Comparison of ENCODE assay signal across 7 cellular contexts in genomic region chr19:5687360-5688198, GRCh38. TPM values are rescaled to one million over a fixed set of nuclear protein-coding genes. Genes with fewer than 3 reads are reported as not detected.
DNase-seq lines count a peak whose midpoint lies in the region; ATAC-seq lines count a peak whose summit lies in the region.

No MANE protein-coding gene starts in this region.

- H3K4me1 ChIP-seq in HUES6 (ENCODE audit: control insufficient read depth, insufficient read depth, low read length): 0 out of 2 replicates have a peak, but pooled peaks cover 3% of the 10 kb centered on the region

- peaks cover 4% of the 10 kb centered on the region for H3K4me1 Mint-ChIP-seq in activated T-helper 17 cell treated with anti-CD3 and anti-CD28 coated beads, Interleukin-2, amount 50 U/mL, for 72 hours
- peaks cover 52% of the 10 kb centered on the region for H3K4me1 Mint-ChIP-seq in stimulated activated naive CD8-positive, alpha-beta T cell treated with anti-CD3 and anti-CD28 coated beads, Interleukin-15, amount 100 ng/mL, for 72 hours

- H3K27me3 Mint-ChIP-seq in activated T-helper 17 cell treated with anti-CD3 and anti-CD28 coated beads, Interleukin-2, amount 50 U/mL, for 72 hours: no peaks in the 10 kb centered on the region
- no peaks in the 10 kb centered on the region for H3K27me3 Mint-ChIP-seq in stimulated activated naive CD8-positive, alpha-beta T cell treated with anti-CD3 and anti-CD28 coated beads, Interleukin-15, amount 100 ng/mL, for 72 hours

- no peak for DNase-seq in stimulated activated naive CD8-positive, alpha-beta T cell treated with anti-CD3 and anti-CD28 coated beads, Interleukin-15, amount 100 ng/mL, for 72 hours
- DNase-seq in NCI-H146 treated with DMSO at 0.1 percent for 48 hours (lab: John Stamatoyannopoulos, UW; ENCODE audit: unreplicated experiment) (no peak), SW480 (ENCODE audit: low spot score) (no peak)

- peak overlapping the region; percentile 74 for H3K4me3 Mint-ChIP-seq in activated T-helper 17 cell treated with anti-CD3 and anti-CD28 coated beads, Interleukin-2, amount 50 U/mL, for 72 hours
- H3K4me3 Mint-ChIP-seq in stimulated activated naive CD8-positive, alpha-beta T cell treated with anti-CD3 and anti-CD28 coated beads, Interleukin-15, amount 100 ng/mL, for 72 hours: peak overlapping the region; percentile 90 to 92

- H3K36me3 ChIP-seq in HUES6 (ENCODE audit: control insufficient read depth, insufficient read depth, low read length): peaks cover 23% of the 10 kb centered on the region

- no peak for ATAC-seq in activated T-helper 17 cell treated with anti-CD3 and anti-CD28 coated beads, Interleukin-2, amount 50 U/mL, for 72 hours (replicated peaks)
- no peak for ATAC-seq in stimulated activated naive CD8-positive, alpha-beta T cell treated with anti-CD3 and anti-CD28 coated beads, Interleukin-15, amount 100 ng/mL, for 72 hours
- no peak for ATAC-seq in HG02763 (IDR thresholded peaks at IDR 0.05; ENCODE audit: unreplicated experiment)

- no peaks in the 10 kb centered on the region for H3K9me3 Mint-ChIP-seq in activated T-helper 17 cell treated with anti-CD3 and anti-CD28 coated beads, Interleukin-2, amount 50 U/mL, for 72 hours
- no peaks in the 10 kb centered on the region for H3K9me3 Mint-ChIP-seq in stimulated activated naive CD8-positive, alpha-beta T cell treated with anti-CD3 and anti-CD28 coated beads, Interleukin-15, amount 100 ng/mL, for 72 hours

- no peak overlapping the region for H3K27ac ChIP-seq in HUES6 (ENCODE audit: low read depth, low read length)

- no peaks in the 10 kb centered on the region for H3K27me3 ChIP-seq in HUES6 (ENCODE audit: control insufficient read depth, insufficient read depth, low read length)

- peaks cover 28% of the 10 kb centered on the region for H3K36me3 Mint-ChIP-seq in activated T-helper 17 cell treated with anti-CD3 and anti-CD28 coated beads, Interleukin-2, amount 50 U/mL, for 72 hours (ENCODE audit: low read depth)

- peak overlapping the region; percentile 44 for H3K27ac Mint-ChIP-seq in activated T-helper 17 cell treated with anti-CD3 and anti-CD28 coated beads, Interleukin-2, amount 50 U/mL, for 72 hours
- no peak overlapping the region for H3K27ac Mint-ChIP-seq in stimulated activated naive CD8-positive, alpha-beta T cell treated with anti-CD3 and anti-CD28 coated beads, Interleukin-15, amount 100 ng/mL, for 72 hours

- H3K9me3 ChIP-seq in HUES6 (ENCODE audit: control insufficient read depth, insufficient read depth, low read depth, low read length) (no peaks in the 10 kb centered on the region), iPS-18c (ENCODE audit: control insufficient read depth, insufficient read depth, low read length) (peaks cover 2% of the 10 kb centered on the region)

- H3K4me3 ChIP-seq in HUES6 (ENCODE audit: low read depth, low read length): peak overlapping the region; percentile 50
- H3K4me3 ChIP-seq in iPS-18c (ENCODE audit: insufficient read depth, low read depth, low read length): peak overlapping the region; percentile 34

- H3K9ac ChIP-seq in HUES6 (ENCODE audit: low read length): no peak overlapping the region

RNA-seq across cellular contexts. Expression of gene RPL36, which starts 2.5 kb away (rescaled TPM):
- total RNA-seq in activated T-helper 17 cell treated with anti-CD3 and anti-CD28 coated beads, Interleukin-2, amount 50 U/mL, for 72 hours: 1,000 to 10,000 TPM in 1 of 2 donors, 100 to 1,000 TPM in 1; 860 to 1,029 TPM

RNA-seq across cellular contexts. Expression of gene HSD11B1L, which starts 6.8 kb away (rescaled TPM):
- 1 to 10 TPM; 2.3 to 5.3 TPM for total RNA-seq in activated T-helper 17 cell treated with anti-CD3 and anti-CD28 coated beads, Interleukin-2, amount 50 U/mL, for 72 hours

RNA-seq across cellular contexts. Expression of gene MICOS13, which starts 7.3 kb away (rescaled TPM):
- total RNA-seq in activated T-helper 17 cell treated with anti-CD3 and anti-CD28 coated beads, Interleukin-2, amount 50 U/mL, for 72 hours: 10 to 100 TPM; 29.5 to 38.7 TPM

RNA-seq across cellular contexts. Expression of gene LONP1, which starts 32.4 kb away (rescaled TPM):
- total RNA-seq in activated T-helper 17 cell treated with anti-CD3 and anti-CD28 coated beads, Interleukin-2, amount 50 U/mL, for 72 hours: 100 to 1,000 TPM; 291 to 376 TPM

RNA-seq across cellular contexts. Expression of gene CATSPERD, which starts 32.9 kb away (rescaled TPM):
- not detected for total RNA-seq in activated T-helper 17 cell treated with anti-CD3 and anti-CD28 coated beads, Interleukin-2, amount 50 U/mL, for 72 hours
